In the genomic region with DNA sequence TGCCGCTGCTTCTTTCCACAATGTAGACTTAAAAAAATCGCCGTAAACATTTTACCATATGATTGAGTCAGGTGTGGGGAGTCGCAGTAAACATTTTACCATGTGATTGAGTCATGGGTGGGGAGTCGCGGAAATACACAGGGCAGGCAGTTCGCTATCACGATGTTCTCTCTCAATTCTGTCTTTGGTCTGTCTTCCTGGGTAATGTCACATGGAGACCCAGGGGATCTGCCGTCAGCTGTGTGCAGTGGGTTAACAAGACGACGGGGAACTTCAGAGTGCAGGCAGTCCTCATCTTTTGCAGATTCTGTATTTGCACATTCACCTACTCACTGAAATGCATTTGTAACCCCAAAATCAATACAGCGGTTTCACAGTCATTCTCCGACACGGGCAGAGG, we compare ENCODE assay signal across 18 cellular contexts.
A peak's percentile ranks its signal among the peaks of the same experiment; 100 is the strongest.
DNase-seq lines count a peak whose midpoint lies in the region; FAIRE-seq and TF ChIP-seq lines count a peak whose summit lies in the region.
"Had no signal": no experiment of that assay in that cellular context is flagged by ENCODE, and none has a peak within 500 bp of the region (broad histone marks: within the 10 kb centered on the region; RNA-seq: fewer than 3 reads in every experiment).

No MANE protein-coding gene starts in this region.

- H3K27ac ChIP-seq in right atrium auricular region (no peak overlapping the region), H1 (ENCODE audit: low read depth, low read length) (no peak overlapping the region), neural progenitor cell (no peak overlapping the region)
- H3K27ac ChIP-seq: C4-2B had no signal

- H4K8ac ChIP-seq in H1 (ENCODE audit: extremely low read depth, insufficient read depth, low read length): no peak overlapping the region

- no peak overlapping the region for H2BK20ac ChIP-seq in H1 (ENCODE audit: low read length)

- FAIRE-seq in H1 (lab: Jason Lieb, UNC): no peak
- FAIRE-seq: A204.1 had no signal

- H2BK15ac ChIP-seq in H1 (ENCODE audit: low read length): no peak overlapping the region

- H3K9me3 ChIP-seq in right atrium auricular region (no peaks in the 10 kb centered on the region), H1 (ENCODE audit: insufficient read depth in 2 of 2, low read depth in 1 of 2, low read length in 1 of 2) (no peaks in the 10 kb centered on the region), neural progenitor cell (ENCODE audit: low read depth) (no peaks in the 10 kb centered on the region)
- H3K9me3 ChIP-seq: MG63 had no signal

- H3K4me2 ChIP-seq in H1 (ENCODE audit: insufficient read depth in 1 of 2, low read depth in 2 of 2, low read length in 2 of 2): no peak overlapping the region
- H3K4me2 ChIP-seq in neural progenitor cell: no peak overlapping the region

- DNase-seq in cardiac septum (ENCODE audit: low spot score): peak; percentile 7
- DNase-seq in right atrium auricular region (ENCODE audit: low spot score): no peak
- DNase-seq in H1 (ENCODE audit: low read depth in 1 of 2, low spot score in 2 of 2): no peak
- no peak for DNase-seq in neural progenitor cell (ENCODE audit: low spot score)
- DNase-seq in stimulated activated naive CD4-positive, alpha-beta T cell treated with Interleukin-2 at 50 U/mL for 16 hours (lab: John Stamatoyannopoulos, UW): no peak
- no peak for DNase-seq in activated CD4-positive, CD25-positive, alpha-beta regulatory T cell (lab: John Stamatoyannopoulos, UW)
- no peak for DNase-seq in stimulated activated CD4-positive, alpha-beta T cell treated with anti-CD3 and anti-CD28 coated beads, Interleukin-15, amount 100 ng/mL, for 24 hours
- no peak for DNase-seq in DMS153 treated with DMSO at 0.1 percent for 48 hours (lab: John Stamatoyannopoulos, UW; ENCODE audit: unreplicated experiment)
- DNase-seq: COR-L47, GOT3, MG63, NCI-H1092, NCI-H2081 treated with DMSO at 0.1 percent for 48 hours, NCI-H2227 treated with DMSO at 0.1 percent for 48 hours, NCI-H524 treated with DMSO at 0.1 percent for 48 hours, SHP77 treated with DMSO at 0.1 percent for 48 hours had no signal

- no peaks in the 10 kb centered on the region for H3K27me3 ChIP-seq in right atrium auricular region
- no peaks in the 10 kb centered on the region for H3K27me3 ChIP-seq in H1 (replicated peaks in 1 of 4; ENCODE audit: control insufficient read depth in 3 of 4, extremely low read depth in 1 of 4, insufficient read depth in 3 of 4, low read length in 3 of 4)
- H3K27me3 ChIP-seq in neural progenitor cell: no peaks in the 10 kb centered on the region
- H3K27me3 ChIP-seq: MG63 had no signal

- H3K4me3 ChIP-seq in right atrium auricular region (no peak overlapping the region), H1 (ENCODE audit: extremely low read depth in 1 of 4, insufficient read depth in 2 of 4, low read depth in 3 of 4, low read length in 4 of 4) (no peak overlapping the region), neural progenitor cell (no peak overlapping the region)
- H3K4me3 ChIP-seq: MG63 had no signal

- no peak overlapping the region for H3K9ac ChIP-seq in H1 (replicated peaks in 1 of 4; ENCODE audit: extremely low read depth in 1 of 4, low read depth in 3 of 4, low read length in 3 of 4)
- H3K9ac ChIP-seq in neural progenitor cell: no peak overlapping the region

- peaks cover 31% of the 10 kb centered on the region for H3K4me1 Mint-ChIP-seq in neural progenitor cell

- H3K79me2 ChIP-seq in H1 (ENCODE audit: control insufficient read depth in 1 of 2, insufficient read depth in 2 of 2, low read length in 2 of 2) (no peaks in the 10 kb centered on the region), neural progenitor cell (ENCODE audit: low read depth) (no peaks in the 10 kb centered on the region)

- no peak for TF ChIP-seq CTCF in right atrium auricular region (IDR thresholded peaks at IDR 0.05)
- TF ChIP-seq CTCF in H1 (IDR thresholded peaks at IDR 0.05; ENCODE audit: control extremely low read depth in 1 of 3, insufficient read depth in 1 of 3, low read depth in 1 of 3, low read length in 3 of 3): no peak
- TF ChIP-seq CTCF in neural progenitor cell (IDR thresholded peaks at IDR 0.05): no peak

- H4K91ac ChIP-seq in H1 (replicated peaks; ENCODE audit: insufficient read length, low read length): no peak overlapping the region

- CTCF ChIA-PET in H1 (lab: Charles Lee; ENCODE audit: partially characterized antibody): interaction anchor here (0.6 to 1.2 kb wide), 4 partner anchors 15 to 528 kb away, joined by 3 read pairs; no protein-coding TSS in a partner anchor

- intact Hi-C loops in cardiac septum (cut with DNase I): no loop called here

- POLR2A ChIA-PET in H1 (lab: Charles Lee; ENCODE audit: partially characterized antibody): no interaction called here

- H3K36me3 Mint-ChIP-seq in neural progenitor cell: no peaks in the 10 kb centered on the region

- H4K20me1 ChIP-seq in H1 (replicated peaks in 1 of 2; ENCODE audit: control insufficient read depth in 1 of 2, insufficient read depth in 2 of 2, low read length in 2 of 2) (no peaks in the 10 kb centered on the region), neural progenitor cell (ENCODE audit: low read depth) (no peaks in the 10 kb centered on the region)

- peaks cover 8% of the 10 kb centered on the region for H3K27me3 Mint-ChIP-seq in neural progenitor cell (ENCODE audit: insufficient read depth, low read depth)

- no peak overlapping the region for H2BK5ac ChIP-seq in H1 (ENCODE audit: low read depth, low read length)

- no peak overlapping the region for H2AFZ ChIP-seq in H1 (ENCODE audit: low read length)
- peak overlapping the region; percentile 85 for H2AFZ ChIP-seq in neural progenitor cell (replicated peaks)

- H3K4me3 Mint-ChIP-seq in neural progenitor cell: no peak overlapping the region

- H3K18ac ChIP-seq in H1 (ENCODE audit: extremely low read depth, low read length): no peak overlapping the region

- no peak overlapping the region for H3K23ac ChIP-seq in H1 (ENCODE audit: insufficient read length)

- H3K27ac Mint-ChIP-seq in neural progenitor cell: peak overlapping the region; percentile 14

- 87% methylated on average over 14 of the region's 14 CpGs; no CpG with 5 or more reads in 1 of the 2 experiments for WGBS in H1 (ENCODE audit: extremely low coverage in 1 of 2, insufficient coverage in 1 of 2, insufficient read length in 1 of 2, insufficient replicate concordance in 2 of 2, low coverage in 1 of 2, low lambda C conversion rate in 2 of 2, missing lambda C conversion rate in 1 of 2), 2 experiments

- H3K9me3 Mint-ChIP-seq in neural progenitor cell: peaks cover 2% of the 10 kb centered on the region

- no peaks in the 10 kb centered on the region for H3K23me2 ChIP-seq in H1 (ENCODE audit: low read depth, low read length)

- H2BK12ac ChIP-seq in H1 (ENCODE audit: low read depth, low read length): no peak overlapping the region

- H2BK120ac ChIP-seq in H1 (replicated peaks; ENCODE audit: low read depth, low read length): no peak overlapping the region

- no peak overlapping the region for H3K4ac ChIP-seq in H1 (replicated peaks; ENCODE audit: insufficient read length, low read depth, low read length)

- TF ChIP-seq EP300 in H1 (IDR thresholded peaks at IDR 0.05; ENCODE audit: borderline replicate concordance in 1 of 2, low read depth in 2 of 2, low read length in 2 of 2): no peak

- TF ChIP-seq POLR2A in H1 (IDR thresholded peaks at IDR 0.05; ENCODE audit: control extremely low read depth in 1 of 2, low read depth in 2 of 2, low read length in 2 of 2): no peak

- H2AK5ac ChIP-seq in H1 (ENCODE audit: low read depth, low read length): no peak overlapping the region

- H3K4me1 ChIP-seq in right atrium auricular region: peaks cover 0 to 16% of the 10 kb centered on the region in 2 donors
- H3K4me1 ChIP-seq in H1 (replicated peaks in 1 of 4; ENCODE audit: control insufficient read depth in 3 of 4, insufficient read depth in 4 of 4, low read length in 3 of 4): no peaks in the 10 kb centered on the region
- peaks cover 6% of the 10 kb centered on the region for H3K4me1 ChIP-seq in neural progenitor cell

- no peaks in the 10 kb centered on the region for H3F3A ChIP-seq in neural progenitor cell (ENCODE audit: low read depth)

- no peaks in the 10 kb centered on the region for H3K79me1 ChIP-seq in H1 (ENCODE audit: low read depth, low read length)

- TF ChIP-seq RAD21 in H1 (IDR thresholded peaks at IDR 0.05 in 1 of 2, conservative IDR thresholded peaks at IDR 0.05 in 1 of 2; ENCODE audit: low read depth in 2 of 2, low read length in 2 of 2): no peak

- no peak overlapping the region for H4K5ac ChIP-seq in H1 (ENCODE audit: insufficient read length, low read depth, low read length)

- no peak overlapping the region for H3K14ac ChIP-seq in H1 (ENCODE audit: insufficient read length)

- peak overlapping the region; percentile 10 for H3K56ac ChIP-seq in H1 (replicated peaks; ENCODE audit: insufficient read length, low read depth, low read length)

- H3K36me3 ChIP-seq in right atrium auricular region (no peaks in the 10 kb centered on the region), H1 (ENCODE audit: control insufficient read depth in 2 of 4, insufficient read depth in 4 of 4, low read length in 3 of 4) (no peaks in the 10 kb centered on the region), neural progenitor cell (no peaks in the 10 kb centered on the region)
- H3K36me3 ChIP-seq: MG63 had no signal

TF ChIP-seq in H1, 55 proteins besides CTCF, POLR2A, EP300 and RAD21:
- TF ChIP-seq RFX5 (IDR thresholded peaks at IDR 0.05; ENCODE audit: borderline replicate concordance, low read depth, low read length): no peak
- no peak for TF ChIP-seq SIX5 (IDR thresholded peaks at IDR 0.05; ENCODE audit: low read depth, low read length)
- TF ChIP-seq, protein P1, sequence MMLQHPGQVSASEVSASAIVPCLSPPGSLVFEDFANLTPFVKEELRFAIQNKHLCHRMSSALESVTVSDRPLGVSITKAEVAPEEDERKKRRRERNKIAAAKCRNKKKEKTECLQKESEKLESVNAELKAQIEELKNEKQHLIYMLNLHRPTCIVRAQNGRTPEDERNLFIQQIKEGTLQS (IDR thresholded peaks at IDR 0.05; ENCODE audit: insufficient read depth, low read depth, low read length): no peak
- TF ChIP-seq GTF2F1 (IDR thresholded peaks at IDR 0.05; ENCODE audit: borderline replicate concordance, low read depth, low read length): no peak
- no peak for TF ChIP-seq HDAC6 (IDR thresholded peaks at IDR 0.05; ENCODE audit: low read depth, low read length)
- no peak for TF ChIP-seq SIN3A (conservative IDR thresholded peaks at IDR 0.05 in 1 of 2, IDR thresholded peaks at IDR 0.05 in 1 of 2; ENCODE audit: low read depth in 1 of 2, low read length in 2 of 2)
- no peak for TF ChIP-seq TEAD4 (IDR thresholded peaks at IDR 0.05; ENCODE audit: low read depth, low read length)
